Comparison of ENCODE assay signal across 20 cellular contexts in the genomic region with DNA sequence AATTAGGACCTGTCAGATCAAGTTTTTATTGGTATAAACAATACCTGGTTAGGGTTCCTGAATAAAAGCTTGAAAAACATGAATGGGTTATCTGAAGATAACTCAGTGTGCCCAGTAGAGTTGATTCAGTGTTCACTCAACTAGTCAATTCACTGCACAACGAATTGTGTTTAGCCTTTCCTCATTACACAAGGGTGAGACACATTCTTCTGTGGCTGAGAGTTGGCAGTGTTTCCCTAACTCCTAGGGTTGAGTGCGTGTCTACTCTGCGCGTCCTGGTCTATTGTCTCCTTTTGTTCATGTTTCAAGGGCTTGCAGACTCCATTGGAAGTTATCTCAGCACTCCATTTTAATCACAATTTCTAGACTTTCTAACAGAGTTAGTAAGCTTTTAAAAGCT. TPM values are rescaled to one million over a fixed set of nuclear protein-coding genes. Genes with fewer than 3 reads are reported as not detected.
A peak's percentile ranks its signal among the peaks of the same experiment; 100 is the strongest.
DNase-seq lines count a peak whose midpoint lies in the region; ATAC-seq, FAIRE-seq and TF ChIP-seq lines count a peak whose summit lies in the region.
"Had no signal": no experiment of that assay in that cellular context is flagged by ENCODE, and none has a peak within 500 bp of the region (broad histone marks: within the 10 kb centered on the region; RNA-seq: fewer than 3 reads in every experiment).

No MANE protein-coding gene starts in this region.

- FAIRE-seq in kidney (lab: Jason Lieb, UNC), result no peak

- intact Hi-C loops in kidney (cut with DNase I) (no loop called here), posterior vena cava (cut with DNase I) (no loop called here)

- TF ChIP-seq CTCF in kidney (IDR thresholded peaks at IDR 0.05; ENCODE audit: borderline replicate concordance, extremely low read depth, insufficient read depth), result no peak

- no peak for ATAC-seq in HG02840 (IDR thresholded peaks at IDR 0.05; ENCODE audit: low FRiP score, unreplicated experiment)
- ATAC-seq: activated naive CD8-positive, alpha-beta T cell treated with anti-CD3 and anti-CD28 coated beads, Interleukin-2, amount 50 U/mL, for 24 hours had no signal

- H3K27ac ChIP-seq in epithelial cell of prostate (peak overlapping the region; percentile 73), kidney (ENCODE audit: low read depth in 2 of 2, low read length in 2 of 2) (no peak overlapping the region)
- H3K27ac ChIP-seq: spleen, stomach had no signal

- no peaks in the 10 kb centered on the region for H3K4me1 ChIP-seq in kidney (ENCODE audit: control insufficient read depth in 1 of 2, insufficient read depth in 1 of 2, low read depth in 1 of 2, low read length in 2 of 2)
- H3K4me1 ChIP-seq: spleen, stomach had no signal

- DNase-seq in EH (ENCODE audit: low read depth) (peak; percentile 75), NCI-H2107 treated with DMSO at 0.1 percent for 48 hours (lab: John Stamatoyannopoulos, UW; ENCODE audit: unreplicated experiment) (peak; percentile 23), epithelial cell of prostate (ENCODE audit: low read depth, low spot score) (peak; percentile 83), non-pigmented ciliary epithelial cell (ENCODE audit: low read depth) (peak; percentile 78), kidney (no peak), posterior vena cava (ENCODE audit: low spot score) (no peak), amygdala (lab: John Stamatoyannopoulos, UW) (no peak)
- DNase-seq: activated CD4-positive, alpha-beta T cell treated with anti-CD3 and anti-CD28 coated beads, Interleukin-2, amount 10 ng/mL, durations not matched to agents 7 days and 5 days; activated naive CD8-positive, alpha-beta T cell treated with anti-CD3 and anti-CD28 coated beads, Interleukin-2, amount 50 U/mL, for 24 hours; activated T-cell treated with anti-CD3 and anti-CD28 coated beads, Interleukin-2, amount 50 U/mL, for 1 hour; C1 segment of cervical spinal cord; cortex of kidney; DMS53; H9; mesenchymal stem cell; NCI-H2029 treated with DMSO at 0.1 percent for 48 hours; SHP77 treated with DMSO at 0.1 percent for 48 hours; spleen; stomach had no signal

- no peaks in the 10 kb centered on the region for H3K9me3 ChIP-seq in kidney (ENCODE audit: control insufficient read depth in 1 of 2, low read length in 2 of 2)
- H3K9me3 ChIP-seq: spleen, stomach had no signal

- H3K36me3 ChIP-seq in kidney (ENCODE audit: control insufficient read depth in 1 of 2, insufficient read depth in 2 of 2, low read length in 2 of 2), result no peaks in the 10 kb centered on the region
- H3K36me3 ChIP-seq: spleen, stomach had no signal

- H3K9ac ChIP-seq in kidney (ENCODE audit: low read length in 2 of 2), result no peak overlapping the region

- H3K4me3 ChIP-seq in kidney (ENCODE audit: low read length in 2 of 2), result no peak overlapping the region
- H3K4me3 ChIP-seq: spleen, stomach had no signal

RNA-seq across cellular contexts. Expression of a gene that starts 32.8 kb away (rescaled TPM):
- total RNA-seq in kidney (5.7 TPM), posterior vena cava (1 to 10 TPM in 1 of 2 donors, under 1 TPM in 1; 0.69 to 1.0 TPM)
- 48.0 TPM for polyA plus RNA-seq in kidney (ENCODE audit: insufficient read depth, low read depth, low replicate concordance)

Comparison
In these comparisons a context has a peak if more than half of its experiments do, and no peak if none do; other contexts are left out.
1. DNase-seq: peak in EH (single experiment), NCI-H2107 treated with DMSO at 0.1 percent for 48 hours (single experiment), epithelial cell of prostate (single experiment) and non-pigmented ciliary epithelial cell (single experiment); none in kidney (single experiment), posterior vena cava (single experiment) and amygdala (0 of 56).